Comparison of ENCODE assay signal across 2 cellular contexts in genomic region chr11:67010296-67010905, GRCh38.
TF ChIP-seq lines count a peak whose summit lies in the region.

No MANE protein-coding gene starts in this region.

TF ChIP-seq in SK-N-SH, 30 proteins besides CTCF, POLR2A, EP300 and RAD21:
- TF ChIP-seq REST (IDR thresholded peaks at IDR 0.05; ENCODE audit: low read depth, low read length), result no peak
- no peak for TF ChIP-seq ELF1 (IDR thresholded peaks at IDR 0.05)
- TF ChIP-seq RXRA (IDR thresholded peaks at IDR 0.05; ENCODE audit: borderline replicate concordance, low read depth), result no peak
- no peak for TF ChIP-seq GABPA (IDR thresholded peaks at IDR 0.05; ENCODE audit: low read depth)
- no peak for TF ChIP-seq YY1 (IDR thresholded peaks at IDR 0.05; ENCODE audit: low read depth)
- no peak for TF ChIP-seq GATA2 (CRISPR knock-in tag; IDR thresholded peaks at IDR 0.05)
- no peak for TF ChIP-seq MXI1 (IDR thresholded peaks at IDR 0.05; ENCODE audit: low read depth, low read length)
- TF ChIP-seq TCF12 (IDR thresholded peaks at IDR 0.05), result no peak
- TF ChIP-seq FOSL2 (IDR thresholded peaks at IDR 0.05; ENCODE audit: borderline replicate concordance, low read depth), result no peak
- no peak for TF ChIP-seq MEF2A (IDR thresholded peaks at IDR 0.05; ENCODE audit: borderline replicate concordance, low read depth)
- no peak for TF ChIP-seq SIN3A (IDR thresholded peaks at IDR 0.05; ENCODE audit: borderline replicate concordance, low read depth, low read length)
- TF ChIP-seq RFX5 (IDR thresholded peaks at IDR 0.05; ENCODE audit: low read length), result no peak
- no peak for TF ChIP-seq FOXJ3 (CRISPR knock-in tag; IDR thresholded peaks at IDR 0.05)
- no peak for TF ChIP-seq MAX (IDR thresholded peaks at IDR 0.05; ENCODE audit: low read depth)
- no peak for TF ChIP-seq ZBTB33 (IDR thresholded peaks at IDR 0.05; ENCODE audit: borderline replicate concordance, low read depth)

TF ChIP-seq in SK-N-SH treated with all-trans-retinoic acid at 6 μM for 48 hours, 23 proteins besides CTCF, POLR2A, EP300 and RAD21:
- TF ChIP-seq PATZ1 (CRISPR knock-in tag; IDR thresholded peaks at IDR 0.05; ENCODE audit: borderline replicate concordance) (no peak), BACH2 (CRISPR knock-in tag; IDR thresholded peaks at IDR 0.05; ENCODE audit: borderline replicate concordance) (no peak), OSR1 (CRISPR knock-in tag; IDR thresholded peaks at IDR 0.05) (no peak), ZFP30 (CRISPR knock-in tag; IDR thresholded peaks at IDR 0.05) (no peak), ZFP3 (CRISPR knock-in tag; IDR thresholded peaks at IDR 0.05) (no peak), ZC3H10 (CRISPR knock-in tag; IDR thresholded peaks at IDR 0.05) (no peak)
